1 cellular context compared by ENCODE assay signal in genomic region chr3:182682263-182683229, GRCh38.
TF ChIP-seq lines count a peak whose summit lies in the region.

No MANE protein-coding gene starts in this region.

TF ChIP-seq in HepG2, 621 proteins besides CTCF, POLR2A, EP300 and RAD21 (continued from another document and continues in another):
- TF ChIP-seq HNRNPL (IDR thresholded peaks at IDR 0.05; ENCODE audit: low read depth, low read length) (no peak), SMARCE1 (IDR thresholded peaks at IDR 0.05; ENCODE audit: borderline replicate concordance) (no peak), JUNB (CRISPR knock-in tag; IDR thresholded peaks at IDR 0.05; ENCODE audit: borderline replicate concordance) (no peak), ZNF777 (CRISPR knock-in tag; IDR thresholded peaks at IDR 0.05) (peak; percentile 46), ZBTB4 (CRISPR knock-in tag; IDR thresholded peaks at IDR 0.05; ENCODE audit: borderline replicate concordance) (no peak), ZNF503 (CRISPR knock-in tag; IDR thresholded peaks at IDR 0.05) (0 out of 2 replicates have a peak, but pooled peaks have one; percentile 15), TEF (CRISPR knock-in tag; IDR thresholded peaks at IDR 0.05) (no peak), ZNF619 (CRISPR knock-in tag; IDR thresholded peaks at IDR 0.05) (no peak), NONO (IDR thresholded peaks at IDR 0.05) (no peak), NONO (CRISPR knock-in tag; conservative IDR thresholded peaks at IDR 0.05) (no peak), TFDP1 (CRISPR knock-in tag; IDR thresholded peaks at IDR 0.05; ENCODE audit: borderline replicate concordance) (no peak), EZH2 (conservative IDR thresholded peaks at IDR 0.05; ENCODE audit: low read depth, low read length) (peak; percentile 61; the same call in 1 of the 2 replicates), HOXA7 (CRISPR knock-in tag; IDR thresholded peaks at IDR 0.05) (no peak), ZNF430 (CRISPR knock-in tag; IDR thresholded peaks at IDR 0.05) (no peak), GPBP1L1 (CRISPR knock-in tag; IDR thresholded peaks at IDR 0.05) (no peak), ZFP1 (CRISPR knock-in tag; IDR thresholded peaks at IDR 0.05) (no peak), SRSF9 (IDR thresholded peaks at IDR 0.05; ENCODE audit: borderline replicate concordance, insufficient read depth, low read depth, low read length, poor library complexity, severe bottlenecking) (no peak), CBX2 (IDR thresholded peaks at IDR 0.05; ENCODE audit: low read depth, low read length) (no peak), CBX2 (CRISPR knock-in tag; IDR thresholded peaks at IDR 0.05; ENCODE audit: low read depth) (no peak), NFAT5 (CRISPR knock-in tag; IDR thresholded peaks at IDR 0.05) (no peak), SAP130 (CRISPR knock-in tag; IDR thresholded peaks at IDR 0.05; ENCODE audit: low read depth) (no peak), GLI4 (CRISPR knock-in tag; IDR thresholded peaks at IDR 0.05; ENCODE audit: borderline replicate concordance) (no peak), ZSCAN20 (CRISPR knock-in tag; IDR thresholded peaks at IDR 0.05; ENCODE audit: borderline replicate concordance) (no peak), CENPBD1 (CRISPR knock-in tag; IDR thresholded peaks at IDR 0.05; ENCODE audit: borderline replicate concordance, low read depth) (no peak), ZMAT5 (CRISPR knock-in tag; IDR thresholded peaks at IDR 0.05; ENCODE audit: borderline replicate concordance, low read depth) (no peak), ZNF446 (CRISPR knock-in tag; IDR thresholded peaks at IDR 0.05) (no peak), IRX3 (CRISPR knock-in tag; IDR thresholded peaks at IDR 0.05; ENCODE audit: borderline replicate concordance, low read depth) (no peak), MED13 (CRISPR knock-in tag; IDR thresholded peaks at IDR 0.05) (no peak), BRD4 (CRISPR knock-in tag; IDR thresholded peaks at IDR 0.05) (no peak), ARNT2 (CRISPR knock-in tag; IDR thresholded peaks at IDR 0.05; ENCODE audit: low read depth) (no peak), ZBTB44 (CRISPR knock-in tag; IDR thresholded peaks at IDR 0.05) (no peak), RBAK (CRISPR knock-in tag; IDR thresholded peaks at IDR 0.05) (no peak), LRRFIP1 (CRISPR knock-in tag; conservative IDR thresholded peaks at IDR 0.05) (no peak), NFKB2 (CRISPR knock-in tag; IDR thresholded peaks at IDR 0.05; ENCODE audit: borderline replicate concordance) (no peak), ZBTB7B (CRISPR knock-in tag; IDR thresholded peaks at IDR 0.05) (0 out of 2 replicates have a peak, but pooled peaks have one; percentile 52), CENPX (CRISPR knock-in tag; IDR thresholded peaks at IDR 0.05) (no peak), NR1H2 (CRISPR knock-in tag; IDR thresholded peaks at IDR 0.05; ENCODE audit: borderline replicate concordance, low read depth) (no peak), YEATS2 (CRISPR knock-in tag; IDR thresholded peaks at IDR 0.05; ENCODE audit: borderline replicate concordance) (no peak), ZNF124 (CRISPR knock-in tag; IDR thresholded peaks at IDR 0.05) (no peak), ZGPAT (CRISPR knock-in tag; IDR thresholded peaks at IDR 0.05) (no peak), SNAPC5 (CRISPR knock-in tag; IDR thresholded peaks at IDR 0.05; ENCODE audit: borderline replicate concordance) (no peak), ADNP (CRISPR knock-in tag; IDR thresholded peaks at IDR 0.05) (no peak)
